In the genomic region with DNA sequence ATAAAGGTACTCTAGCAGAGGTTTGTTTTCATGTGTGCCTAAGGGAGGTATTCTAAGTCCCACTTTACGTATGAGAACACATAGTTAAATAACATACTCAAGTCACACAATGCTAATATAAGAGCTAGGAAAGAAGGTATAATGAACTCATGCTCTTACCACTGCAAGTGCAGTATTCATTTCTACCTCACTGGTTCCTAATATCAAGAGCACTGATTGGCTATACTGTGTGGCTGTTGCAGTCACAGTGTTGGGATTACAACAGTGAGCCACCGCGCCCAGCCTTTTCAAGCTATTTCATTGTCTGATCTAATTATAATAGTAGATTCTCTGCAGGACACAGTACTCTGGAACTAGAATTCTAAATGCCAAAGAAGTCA, we compare ENCODE assay signal across 31 cellular contexts.
"Had no signal": no experiment of that assay in that cellular context is flagged by ENCODE, and none has a peak within 500 bp of the region (broad histone marks: within the 10 kb centered on the region; RNA-seq: fewer than 3 reads in every experiment).

No MANE protein-coding gene starts in this region.

- H3K27me3 ChIP-seq: ascending aorta had no signal

- H3K9me3 Mint-ChIP-seq: activated CD4-positive, alpha-beta T cell treated with anti-CD3 and anti-CD28 coated beads, Interleukin-2, amount 10 ng/mL, durations not matched to agents 24 days and 14 days; activated CD8-positive, alpha-beta T cell treated with anti-CD3 and anti-CD28 coated beads for 36 hours; activated naive CD4-positive, alpha-beta T cell treated with anti-CD3 and anti-CD28 coated beads, Interleukin-2, amount 50 U/mL, for 24 hours; activated naive CD8-positive, alpha-beta T cell treated with anti-CD3 and anti-CD28 coated beads, Interleukin-2, amount 10 ng/mL, durations not matched to agents 7 days and 5 days; activated T-cell treated with anti-CD3 and anti-CD28 coated beads, Interleukin-2, amount 50 U/mL, for 72 hours; activated T-helper 2 cell treated with anti-CD3 and anti-CD28 coated beads, Interferon-gamma antibody, Interleukin-2, Interleukin-4, amounts not matched to agents 10 μg/mL and 5 μg/mL and 100 μg/mL, durations not matched to agents 14 hours and 24 hours and 36 hours; T-helper 2 cell treated with Interferon-gamma antibody and Interleukin-4, amounts not matched to agents 5 μg/mL and 100 μg/mL, for 36 hours had no signal

- H2AFZ ChIP-seq: PC-9 had no signal

- H3K27me3 Mint-ChIP-seq: activated CD4-positive, alpha-beta T cell treated with anti-CD3 and anti-CD28 coated beads, Interleukin-2, amount 10 ng/mL, durations not matched to agents 24 days and 14 days; activated CD8-positive, alpha-beta T cell treated with anti-CD3 and anti-CD28 coated beads for 36 hours; activated naive CD4-positive, alpha-beta T cell treated with anti-CD3 and anti-CD28 coated beads, Interleukin-2, amount 50 U/mL, for 24 hours; activated naive CD8-positive, alpha-beta T cell treated with anti-CD3 and anti-CD28 coated beads, Interleukin-2, amount 10 ng/mL, durations not matched to agents 7 days and 5 days had no signal

- H3K9me3 ChIP-seq: ascending aorta had no signal

- ATAC-seq: activated CD8-positive, alpha-beta T cell treated with anti-CD3 and anti-CD28 coated beads for 36 hours; activated T-cell treated with anti-CD3 and anti-CD28 coated beads, Interleukin-2, amount 50 U/mL, for 72 hours had no signal

- H3K4me2 ChIP-seq: PC-9 had no signal

- H3K4me1 Mint-ChIP-seq: activated CD4-positive, alpha-beta T cell treated with anti-CD3 and anti-CD28 coated beads, Interleukin-2, amount 10 ng/mL, durations not matched to agents 24 days and 14 days; activated naive CD4-positive, alpha-beta T cell treated with anti-CD3 and anti-CD28 coated beads, Interleukin-2, amount 50 U/mL, for 24 hours; activated naive CD8-positive, alpha-beta T cell treated with anti-CD3 and anti-CD28 coated beads, Interleukin-2, amount 10 ng/mL, durations not matched to agents 7 days and 5 days had no signal

- H3K4me3 Mint-ChIP-seq: activated CD4-positive, alpha-beta T cell treated with anti-CD3 and anti-CD28 coated beads, Interleukin-2, amount 10 ng/mL, durations not matched to agents 24 days and 14 days; activated CD8-positive, alpha-beta T cell treated with anti-CD3 and anti-CD28 coated beads for 36 hours; activated naive CD4-positive, alpha-beta T cell treated with anti-CD3 and anti-CD28 coated beads, Interleukin-2, amount 50 U/mL, for 24 hours; activated naive CD8-positive, alpha-beta T cell treated with anti-CD3 and anti-CD28 coated beads, Interleukin-2, amount 10 ng/mL, durations not matched to agents 7 days and 5 days; activated T-cell treated with anti-CD3 and anti-CD28 coated beads, Interleukin-2, amount 50 U/mL, for 72 hours; T-helper 2 cell treated with Interferon-gamma antibody and Interleukin-4, amounts not matched to agents 5 μg/mL and 100 μg/mL, for 36 hours had no signal

- H3K27ac ChIP-seq: ascending aorta, PC-9 had no signal

- H3K4me1 ChIP-seq: ascending aorta had no signal

- H3K27ac Mint-ChIP-seq: activated CD4-positive, alpha-beta T cell treated with anti-CD3 and anti-CD28 coated beads, Interleukin-2, amount 10 ng/mL, durations not matched to agents 24 days and 14 days; activated naive CD4-positive, alpha-beta T cell treated with anti-CD3 and anti-CD28 coated beads, Interleukin-2, amount 50 U/mL, for 24 hours; activated naive CD8-positive, alpha-beta T cell treated with anti-CD3 and anti-CD28 coated beads, Interleukin-2, amount 10 ng/mL, durations not matched to agents 7 days and 5 days; activated T-cell treated with anti-CD3 and anti-CD28 coated beads, Interleukin-2, amount 50 U/mL, for 72 hours; T-helper 2 cell treated with Interferon-gamma antibody and Interleukin-4, amounts not matched to agents 5 μg/mL and 100 μg/mL, for 36 hours had no signal

- DNase-seq: activated CD4-positive, alpha-beta T cell treated with anti-CD3 and anti-CD28 coated beads, Interleukin-2, amount 10 ng/mL, durations not matched to agents 24 days and 14 days; activated CD4-positive, alpha-beta T cell treated with anti-CD3 and anti-CD28 coated beads, Interleukin-2, amount 50 U/mL, for 4 hours; activated CD4-positive, CD25-positive, alpha-beta regulatory T cell; activated CD8-positive, alpha-beta T cell treated with anti-CD3 and anti-CD28 coated beads for 36 hours; activated gamma-delta T cell; activated naive CD4-positive, alpha-beta T cell treated with Interleukin-2 at 50 U/mL for 16 hours; activated naive CD8-positive, alpha-beta T cell treated with anti-CD3 and anti-CD28 coated beads, Interleukin-2, amount 10 ng/mL, durations not matched to agents 7 days and 5 days; activated T-cell treated with anti-CD3 and anti-CD28 coated beads, Interleukin-2, amount 50 U/mL, for 1 hour; activated T-cell treated with anti-CD3 and anti-CD28 coated beads, Interleukin-2, amount 50 U/mL, for 72 hours; amygdala; Kasumi-1; KG1; MM.1S; MV-4-11; NCI-H1092; NCI-H146; NCI-H187; NCI-H2081; NCI-H2171 treated with DMSO at 0.1 percent for 48 hours; NCI-H2227 treated with DMSO at 0.1 percent for 48 hours; NCI-H446; NCI-H510A treated with DMSO at 0.1 percent for 48 hours; NCI-H526 treated with DMSO at 0.1 percent for 48 hours; NCI-H774; NK-92 treated with Interleukin-12 subunit alpha and Interleukin-12 subunit beta, amount 100 ng/mL, for 24 hours; PC-9; Right ventricle myocardium superior had no signal

- H3K4me3 ChIP-seq: ascending aorta, PC-9 had no signal
